ENCODE assay signal across 19 cellular contexts in the genomic region with DNA sequence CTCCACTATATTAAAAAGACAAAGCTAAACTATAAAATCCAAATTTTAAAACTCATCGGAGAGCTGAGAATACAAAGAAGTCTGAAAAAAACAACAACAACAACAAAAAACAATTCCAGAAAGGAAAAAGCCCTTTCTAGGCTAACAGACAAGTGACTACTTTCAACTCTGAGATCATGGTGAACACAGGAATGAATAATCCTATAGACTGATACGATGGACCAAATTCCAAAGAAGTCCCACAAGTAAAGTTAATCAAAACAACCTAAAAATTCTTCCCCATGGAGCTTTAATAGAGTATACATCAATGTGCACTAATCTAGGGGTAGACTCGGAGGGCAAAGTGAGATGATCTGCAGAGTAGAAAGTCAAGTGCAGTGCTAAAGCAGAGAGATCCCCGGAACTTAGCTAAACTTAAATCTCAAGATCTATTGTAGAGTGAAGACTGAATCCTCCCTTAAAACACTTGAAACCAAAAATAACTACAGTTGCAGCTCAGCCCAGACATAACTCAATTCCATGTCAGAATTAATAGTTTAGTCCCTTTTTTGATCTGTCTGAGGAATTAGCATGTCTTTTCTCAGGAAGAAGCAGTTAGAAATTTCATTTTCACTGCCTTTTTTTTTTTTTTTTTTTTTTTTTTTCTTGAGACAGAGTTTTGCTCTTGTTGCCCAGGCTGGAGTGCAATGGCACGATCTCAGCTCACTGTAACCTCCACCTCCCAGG. TPM values are rescaled to one million over a fixed set of nuclear protein-coding genes. Genes with fewer than 3 reads are reported as not detected.
A peak's percentile ranks its signal among the peaks of the same experiment; 100 is the strongest.
DNase-seq lines count a peak whose midpoint lies in the region; ATAC-seq, FAIRE-seq and TF ChIP-seq lines count a peak whose summit lies in the region.
"Had no signal": no experiment of that assay in that cellular context is flagged by ENCODE, and none has a peak within 500 bp of the region (broad histone marks: within the 10 kb centered on the region; RNA-seq: fewer than 3 reads in every experiment).

No MANE protein-coding gene starts in this region.

- DNase-seq in A549 (ENCODE audit: low read depth in 1 of 2, low spot score in 1 of 2) = no peak
- no peak for DNase-seq in HEK293T (ENCODE audit: extremely low spot score)
- DNase-seq in left kidney (ENCODE audit: low read depth, low spot score) = peak; percentile 9
- no peak for DNase-seq in T1000 (lab: John Stamatoyannopoulos, UW)
- DNase-seq in central memory CD4-positive, alpha-beta T cell = no peak
- no peak for DNase-seq in foreskin keratinocyte
- DNase-seq: 8988T; Caco-2; CD4-positive, CD25-positive, alpha-beta regulatory T cell; CD8-positive, alpha-beta memory T cell; GDM1; GOT3; H7 had no signal

- ATAC-seq in A549 (no peak), foreskin keratinocyte (no peak)
- ATAC-seq: HCT116 had no signal

- H3K4me2 ChIP-seq in A549 (no peak overlapping the region), OCI-LY3 (ENCODE audit: low read length) (peak overlapping the region; percentile 56)
- H3K4me2 ChIP-seq: BLaER1 treated with 17β-estradiol and CSF1 and Interleukin-3, amounts not matched to agents 10 nM and 100 nM had no signal

- WGBS in A549 (ENCODE audit: missing lambda C conversion rate) = 90% methylated on average over 5 of the region's 5 CpGs

- no peak for TF ChIP-seq POLR2A in A549 (IDR thresholded peaks at IDR 0.05; ENCODE audit: low read length)

- H3K27ac ChIP-seq in A549 (no peak overlapping the region), OCI-LY3 (ENCODE audit: low read length) (0 out of 2 replicates have a peak overlapping the region, but pooled peaks have one; percentile 6), foreskin keratinocyte (no peak overlapping the region)
- H3K27ac ChIP-seq: BLaER1 treated with 17β-estradiol and CSF1 and Interleukin-3, amounts not matched to agents 10 nM and 100 nM had no signal

- H4K20me1 ChIP-seq in OCI-LY3 (ENCODE audit: insufficient read depth, low read length) = peaks cover 35% of the 10 kb centered on the region; the same call in 1 of the 2 replicates

- H3K9me3 ChIP-seq in A549 (no peaks in the 10 kb centered on the region), OCI-LY3 (ENCODE audit: insufficient read depth, low read length) (no peaks in the 10 kb centered on the region)
- H3K9me3 ChIP-seq: Caco-2 had no signal

- peaks cover 61% of the 10 kb centered on the region for H3K79me2 ChIP-seq in OCI-LY3 (ENCODE audit: low read length)

- FAIRE-seq in A549 (lab: Jason Lieb, UNC) = peak; percentile 81
- FAIRE-seq: D721Med, GM12892, GM18507 had no signal

- no peak for TF ChIP-seq EP300 in A549 (IDR thresholded peaks at IDR 0.05)

- CTCF ChIA-PET in A549 (lab: Yijun Ruan, JAX) = interaction anchor here (0.6 to 1.7 kb wide), 4 partner anchors 10 to 82 kb away, joined by 3 to 6 read pairs (median 3); no protein-coding TSS in a partner anchor
- CTCF ChIA-PET in HEK293T (lab: Yijun Ruan, JAX) = no interaction called here

- H3K36me3 ChIP-seq in OCI-LY3 (replicated peaks; ENCODE audit: low read depth, low read length) = peaks cover 7% of the 10 kb centered on the region
- H3K36me3 ChIP-seq: BLaER1 treated with 17β-estradiol and CSF1 and Interleukin-3, amounts not matched to agents 10 nM and 100 nM had no signal

- TF ChIP-seq CTCF in A549 (IDR thresholded peaks at IDR 0.05) (no peak), OCI-LY3 (IDR thresholded peaks at IDR 0.05; ENCODE audit: low read depth, low read length) (no peak), foreskin keratinocyte (conservative IDR thresholded peaks at IDR 0.05) (no peak)

- no peak for TF ChIP-seq RAD21 in A549 (conservative IDR thresholded peaks at IDR 0.05 in 1 of 2, IDR thresholded peaks at IDR 0.05 in 1 of 2)

- H3K27me3 ChIP-seq in OCI-LY3 (ENCODE audit: low read depth, low read length) (no peaks in the 10 kb centered on the region), foreskin keratinocyte (no peaks in the 10 kb centered on the region)
- H3K27me3 ChIP-seq: BLaER1 treated with 17β-estradiol and CSF1 and Interleukin-3, amounts not matched to agents 10 nM and 100 nM had no signal

- H3K4me3 ChIP-seq in A549 = no peak overlapping the region
- H3K4me3 ChIP-seq in OCI-LY3 (ENCODE audit: low read length) = peak overlapping the region; percentile 19
- H3K4me3 ChIP-seq: BLaER1 treated with 17β-estradiol and CSF1 and Interleukin-3, amounts not matched to agents 10 nM and 100 nM had no signal

- no peak overlapping the region for H2AFZ ChIP-seq in OCI-LY3 (ENCODE audit: low read depth, low read length)

- 0 out of 2 replicates have a peak overlapping the region, but pooled peaks have one; percentile 0 for H3K9ac ChIP-seq in OCI-LY3 (ENCODE audit: low read length)
- H3K9ac ChIP-seq: BLaER1 treated with 17β-estradiol and CSF1 and Interleukin-3, amounts not matched to agents 10 nM and 100 nM had no signal

- POLR2A ChIA-PET in A549 (lab: Yijun Ruan, JAX) (no interaction called here), HEK293T (lab: Yijun Ruan, JAX) (interaction anchor here (0.5 kb wide), 1 partner anchor 207 kb away, joined by 3 read pairs; no protein-coding TSS in a partner anchor)

- H3K4me1 ChIP-seq in A549 (no peaks in the 10 kb centered on the region; the same call in 2 of the 3 replicates), OCI-LY3 (ENCODE audit: low read length) (peaks cover 60% of the 10 kb centered on the region), foreskin keratinocyte (no peaks in the 10 kb centered on the region)
- H3K4me1 ChIP-seq: Caco-2 had no signal

TF ChIP-seq in A549, 52 proteins besides CTCF, POLR2A, EP300 and RAD21 (continues in another document):
- no peak for TF ChIP-seq PHF8 (IDR thresholded peaks at IDR 0.05; ENCODE audit: borderline replicate concordance, low read depth)
- no peak for TF ChIP-seq BHLHE40 (IDR thresholded peaks at IDR 0.05; ENCODE audit: low read depth, low read length)
- TF ChIP-seq, protein P1, sequence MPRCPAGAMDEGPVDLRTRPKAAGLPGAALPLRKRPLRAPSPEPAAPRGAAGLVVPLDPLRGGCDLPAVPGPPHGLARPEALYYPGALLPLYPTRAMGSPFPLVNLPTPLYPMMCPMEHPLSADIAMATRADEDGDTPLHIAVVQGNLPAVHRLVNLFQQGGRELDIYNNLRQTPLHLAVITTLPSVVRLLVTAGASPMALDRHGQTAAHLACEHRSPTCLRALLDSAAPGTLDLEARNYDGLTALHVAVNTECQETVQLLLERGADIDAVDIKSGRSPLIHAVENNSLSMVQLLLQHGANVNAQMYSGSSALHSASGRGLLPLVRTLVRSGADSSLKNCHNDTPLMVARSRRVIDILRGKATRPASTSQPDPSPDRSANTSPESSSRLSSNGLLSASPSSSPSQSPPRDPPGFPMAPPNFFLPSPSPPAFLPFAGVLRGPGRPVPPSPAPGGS (IDR thresholded peaks at IDR 0.05) = no peak

TF ChIP-seq in HEK293T, 16 proteins besides CTCF, POLR2A, EP300 and RAD21:
- no peak for TF ChIP-seq TARDBP (IDR thresholded peaks at IDR 0.05)
- TF ChIP-seq LEF1 (IDR thresholded peaks at IDR 0.05; ENCODE audit: borderline replicate concordance) = no peak
- TF ChIP-seq FOXK2 (IDR thresholded peaks at IDR 0.05) = no peak
- 0 out of 2 replicates have a peak, but pooled peaks have one; percentile 27 for TF ChIP-seq ZNF384 (IDR thresholded peaks at IDR 0.05)
- TF ChIP-seq HDGF (IDR thresholded peaks at IDR 0.05; ENCODE audit: borderline replicate concordance) = no peak

RNA-seq across cellular contexts. Expression of a gene that starts 43.5 kb away (rescaled TPM):
- polyA plus RNA-seq in A549 (2011; rRNA removed) (21.9 and 26.7 TPM in 2 replicates), A549 (2017; fragmentation: RNase III; extraction: RNeasy Plus Mini Kit Qiagen cat#74134 plus additional on column Dnase treatment) (5.6 to 7.6 TPM (median 5.9 TPM) in 3 replicates), foreskin keratinocyte (1.4 and 1.7 TPM in 2 replicates)
- 4.1 and 5.0 TPM in 2 replicates for polyA plus RNA-seq in A549 (2012; cell fraction: cytosol; rRNA removed)
- polyA plus RNA-seq in A549 (2012; cell fraction: nucleus; rRNA removed) = 3.9 and 6.9 TPM in 2 replicates
- 71.5 and 84.4 TPM in 2 replicates for polyA minus RNA-seq in A549 (2011; rRNA and poly(A)+ RNA removed)
- 14.8 and 16.5 TPM in 2 replicates for total RNA-seq in foreskin keratinocyte

RNA-seq across cellular contexts. Expression of a gene that starts 43.7 kb away (rescaled TPM):
- polyA plus RNA-seq in A549 (2011; rRNA removed) (3.7 and 6.1 TPM in 2 replicates), A549 (2017; fragmentation: RNase III; extraction: RNeasy Plus Mini Kit Qiagen cat#74134 plus additional on column Dnase treatment) (0.98 to 1.3 TPM (median 1.2 TPM) in 3 replicates), foreskin keratinocyte (2.2 and 2.7 TPM in 2 replicates)
- 0.59 and 1.0 TPM in 2 replicates for polyA plus RNA-seq in A549 (2012; cell fraction: cytosol; rRNA removed)
- polyA plus RNA-seq in A549 (2012; cell fraction: nucleus; rRNA removed) = 0.40 and 0.59 TPM in 2 replicates
- 9.0 and 9.7 TPM in 2 replicates for polyA minus RNA-seq in A549 (2011; rRNA and poly(A)+ RNA removed)
- total RNA-seq in foreskin keratinocyte = 2.8 and 3.7 TPM in 2 replicates
